ENCODE assay signal across 14 cellular contexts in the genomic region with DNA sequence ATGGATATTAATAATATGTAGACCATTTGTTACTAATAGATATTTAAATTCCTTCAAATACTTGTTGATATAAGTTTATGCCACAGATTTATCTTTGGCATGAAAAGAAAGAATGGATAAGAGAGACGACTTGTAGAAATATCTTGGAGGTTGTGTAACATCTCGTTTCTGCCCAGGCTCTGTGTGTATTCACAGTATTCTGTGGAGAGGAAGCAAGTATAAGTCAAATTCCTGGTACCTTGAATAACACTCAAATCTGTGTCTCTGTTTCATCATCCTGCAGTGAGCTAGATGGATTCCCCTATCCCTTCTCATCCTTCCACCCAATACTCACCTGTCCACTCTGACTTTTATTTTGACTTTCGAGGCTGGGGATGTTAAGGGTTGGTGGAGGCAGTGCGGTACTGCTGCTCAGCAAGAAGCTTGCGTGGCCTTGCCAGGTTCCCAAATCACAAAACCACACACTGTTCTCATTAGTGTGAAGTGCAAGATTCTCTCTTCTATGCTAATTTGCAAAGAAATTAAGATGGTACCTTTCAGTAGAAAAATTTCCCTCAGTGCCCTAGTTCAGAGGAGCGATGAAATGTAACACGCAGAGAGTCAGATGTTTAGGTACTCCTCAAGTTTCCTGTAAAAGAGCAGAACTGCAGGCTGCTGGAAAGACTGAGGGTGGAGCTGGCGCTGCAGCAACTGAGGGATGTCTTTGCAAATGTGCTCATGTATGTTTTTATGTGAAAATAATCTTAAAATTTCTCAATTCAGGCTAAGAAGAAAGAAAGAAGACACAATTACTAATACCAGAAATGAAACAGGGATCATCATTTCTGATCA. TPM values are rescaled to one million over a fixed set of nuclear protein-coding genes. Genes with fewer than 3 reads are reported as not detected.
DNase-seq lines count a peak whose midpoint lies in the region; ATAC-seq, FAIRE-seq and TF ChIP-seq lines count a peak whose summit lies in the region.
"Had no signal": no experiment of that assay in that cellular context is flagged by ENCODE, and none has a peak within 500 bp of the region (broad histone marks: within the 10 kb centered on the region; RNA-seq: fewer than 3 reads in every experiment).

No MANE protein-coding gene starts in this region.

- no peak overlapping the region for H2BK12ac ChIP-seq in trophoblast cell (ENCODE audit: low read length)

- no peaks in the 10 kb centered on the region for H3K36me3 Mint-ChIP-seq in astrocyte (ENCODE audit: low read depth, unreplicated experiment)
- H3K36me3 Mint-ChIP-seq: memory B cell had no signal

- H3K4me2 ChIP-seq in astrocyte (ENCODE audit: low read length) (no peak overlapping the region), smooth muscle cell (no peak overlapping the region), trophoblast cell (ENCODE audit: low read length) (no peak overlapping the region)

- H2AFZ ChIP-seq in astrocyte (ENCODE audit: low read depth, low read length), result no peak overlapping the region
- H2AFZ ChIP-seq in smooth muscle cell (ENCODE audit: low read depth), result no peak overlapping the region
- no peak overlapping the region for H2AFZ ChIP-seq in trophoblast cell (ENCODE audit: insufficient read depth, low read length, poor library complexity)

- H3K9me3 Mint-ChIP-seq in astrocyte (ENCODE audit: unreplicated experiment), result no peaks in the 10 kb centered on the region
- H3K9me3 Mint-ChIP-seq: HFFc6 had no signal

- no peak overlapping the region for H3K4me3 Mint-ChIP-seq in astrocyte (ENCODE audit: unreplicated experiment)
- H3K4me3 Mint-ChIP-seq: activated naive CD4-positive, alpha-beta T cell treated with anti-CD3 and anti-CD28 coated beads for 36 hours; HFFc6; memory B cell had no signal

- no peak overlapping the region for H3K27ac Mint-ChIP-seq in astrocyte (ENCODE audit: unreplicated experiment)
- H3K27ac Mint-ChIP-seq: activated naive CD4-positive, alpha-beta T cell treated with anti-CD3 and anti-CD28 coated beads for 36 hours; HFFc6; memory B cell had no signal

- H3K27me3 Mint-ChIP-seq in astrocyte (ENCODE audit: low read depth, unreplicated experiment), result no peaks in the 10 kb centered on the region

- H3K14ac ChIP-seq in trophoblast cell (ENCODE audit: low read length), result no peak overlapping the region

- no peak overlapping the region for H3K4ac ChIP-seq in trophoblast cell (ENCODE audit: low read depth, low read length)

- H3K36me3 ChIP-seq in astrocyte (ENCODE audit: insufficient read depth, low read length) (no peaks in the 10 kb centered on the region), smooth muscle cell (ENCODE audit: low read depth) (no peaks in the 10 kb centered on the region), trophoblast cell (ENCODE audit: control insufficient read depth in 1 of 2, insufficient read depth in 2 of 2, low read length in 2 of 2) (no peaks in the 10 kb centered on the region)

- H3K4me3 ChIP-seq in astrocyte (ENCODE audit: insufficient read depth, low read depth, low read length) (no peak overlapping the region), smooth muscle cell (no peak overlapping the region), trophoblast cell (ENCODE audit: low read depth, low read length) (no peak overlapping the region)

- no peaks in the 10 kb centered on the region for H3K4me1 Mint-ChIP-seq in astrocyte (ENCODE audit: low read depth, unreplicated experiment)
- H3K4me1 Mint-ChIP-seq: memory B cell had no signal

- no peaks in the 10 kb centered on the region for H3K4me1 ChIP-seq in astrocyte (ENCODE audit: insufficient read depth, low read length)
- H3K4me1 ChIP-seq in smooth muscle cell (ENCODE audit: low read depth), result no peaks in the 10 kb centered on the region
- H3K4me1 ChIP-seq in trophoblast cell (ENCODE audit: control insufficient read depth in 1 of 2, insufficient read depth in 2 of 2, low read length in 2 of 2), result no peaks in the 10 kb centered on the region

- no peak overlapping the region for H4K8ac ChIP-seq in trophoblast cell (ENCODE audit: low read depth, low read length)

- no peak overlapping the region for H3K23ac ChIP-seq in trophoblast cell (ENCODE audit: low read length)

- no peak overlapping the region for H3K27ac ChIP-seq in astrocyte (ENCODE audit: low read depth, low read length)
- H3K27ac ChIP-seq in smooth muscle cell (ENCODE audit: low read depth), result no peak overlapping the region
- H3K27ac ChIP-seq in trophoblast cell (ENCODE audit: low read depth, low read length), result no peak overlapping the region

- no peaks in the 10 kb centered on the region for H3K27me3 ChIP-seq in astrocyte (ENCODE audit: insufficient read depth, low read length)
- peaks cover 6% of the 10 kb centered on the region for H3K27me3 ChIP-seq in smooth muscle cell (ENCODE audit: low read depth)
- H3K27me3 ChIP-seq in trophoblast cell (ENCODE audit: insufficient read depth, low read length), result no peaks in the 10 kb centered on the region

- H4K91ac ChIP-seq in trophoblast cell (ENCODE audit: low read depth, low read length), result no peak overlapping the region

- FAIRE-seq in astrocyte (lab: Jason Lieb, UNC), result no peak

- intact Hi-C loops in left ventricle myocardium superior (cut with micrococcal nuclease), result no loop called here

- peak; percentile 51 for ATAC-seq in left ventricle myocardium superior

- H3K9me3 ChIP-seq in astrocyte (ENCODE audit: insufficient read depth, low read depth, low read length), result no peaks in the 10 kb centered on the region
- no peaks in the 10 kb centered on the region for H3K9me3 ChIP-seq in smooth muscle cell (replicated peaks; ENCODE audit: low read depth)
- peaks cover 1% of the 10 kb centered on the region for H3K9me3 ChIP-seq in trophoblast cell (ENCODE audit: insufficient read depth, low read depth, low read length)

- H3K18ac ChIP-seq in trophoblast cell (ENCODE audit: low read length), result no peak overlapping the region

- no peak overlapping the region for H4K12ac ChIP-seq in trophoblast cell (ENCODE audit: low read depth, low read length)

- H2BK120ac ChIP-seq in trophoblast cell (ENCODE audit: insufficient read depth, low read length, poor library complexity), result no peak overlapping the region

- no peaks in the 10 kb centered on the region for H3K79me1 ChIP-seq in trophoblast cell (ENCODE audit: low read length)

- no peak overlapping the region for H3K9ac ChIP-seq in astrocyte (ENCODE audit: low read length)
- H3K9ac ChIP-seq in smooth muscle cell (ENCODE audit: low read depth), result no peak overlapping the region
- H3K9ac ChIP-seq in trophoblast cell (ENCODE audit: low read length), result no peak overlapping the region

- peak; percentile 47 for TF ChIP-seq CTCF in astrocyte (IDR thresholded peaks at IDR 0.05; ENCODE audit: insufficient read depth, low read depth, low read length)
- TF ChIP-seq CTCF in smooth muscle cell (IDR thresholded peaks at IDR 0.05; ENCODE audit: borderline replicate concordance, insufficient read depth, poor library complexity, severe bottlenecking), result peak; percentile 42

- DNase-seq in NCI-H1092 treated with DMSO at 0.1 percent for 48 hours (lab: John Stamatoyannopoulos, UW) (peak; percentile 23), NCI-H1092 (lab: John Stamatoyannopoulos, UW) (no peak), astrocyte (ENCODE audit: low read depth) (no peak), left ventricle myocardium superior (peak; percentile 36), smooth muscle cell (lab: John Stamatoyannopoulos, UW; ENCODE audit: unreplicated experiment) (no peak), trophoblast cell (no peak), cortex of kidney (lab: John Stamatoyannopoulos, UW) (no peak)
- no peak for DNase-seq in activated CD4-positive, alpha-beta T cell treated with anti-CD3 and anti-CD28 coated beads for 1 hour
- DNase-seq: 8988T; activated naive CD4-positive, alpha-beta T cell treated with anti-CD3 and anti-CD28 coated beads for 36 hours; HFFc6; NCI-H1417 had no signal

- H2BK5ac ChIP-seq in trophoblast cell (ENCODE audit: low read depth, low read length, poor library complexity), result no peak overlapping the region

- no peaks in the 10 kb centered on the region for H3F3A ChIP-seq in smooth muscle cell (ENCODE audit: low read depth)

- H4K20me1 ChIP-seq in astrocyte (ENCODE audit: insufficient read depth, low read length) (no peaks in the 10 kb centered on the region), smooth muscle cell (ENCODE audit: low read depth) (no peaks in the 10 kb centered on the region)

- no peaks in the 10 kb centered on the region for H3K79me2 ChIP-seq in astrocyte (ENCODE audit: insufficient read depth, low read length)
- H3K79me2 ChIP-seq in smooth muscle cell (ENCODE audit: low read depth), result no peaks in the 10 kb centered on the region
- no peaks in the 10 kb centered on the region for H3K79me2 ChIP-seq in trophoblast cell (ENCODE audit: control insufficient read depth, insufficient read depth, low read length, poor library complexity)

- no peak overlapping the region for H2AK5ac ChIP-seq in trophoblast cell (ENCODE audit: low read length)

- WGBS in smooth muscle cell (ENCODE audit: low lambda C conversion rate), result 76% methylated on average over 8 of the region's 8 CpGs
- WGBS in trophoblast cell (ENCODE audit: extremely low coverage, insufficient coverage, insufficient read length), result no CpG with 5 or more reads among the region's 8 CpGs

RNA-seq across cellular contexts. Expression of gene ANKRD18A, which starts 42.6 kb away (rescaled TPM):
- total RNA-seq in astrocyte (4.0 and 11.7 TPM in 2 replicates), left ventricle myocardium superior (1.4 TPM), smooth muscle cell (0.18 TPM in 1 of 2 replicates, not detected in the other)
- polyA plus RNA-seq in smooth muscle cell, result 0.17 TPM in 1 of 2 replicates, not detected in the other
- 2.9 and 3.7 TPM in 2 replicates for polyA plus RNA-seq in trophoblast cell (2013)

RNA-seq across cellular contexts. Expression of gene FAM240B, which starts 57.0 kb away (rescaled TPM):
- total RNA-seq in astrocyte, result not detected in 2 replicates
- not detected for total RNA-seq in left ventricle myocardium superior
- not detected in 2 replicates for total RNA-seq in smooth muscle cell
- not detected in 2 replicates for polyA plus RNA-seq in smooth muscle cell
- polyA plus RNA-seq in trophoblast cell (2013), result 0.10 TPM in 1 of 2 replicates, not detected in the other
- total RNA-seq: activated naive CD4-positive, alpha-beta T cell treated with anti-CD3 and anti-CD28 coated beads for 36 hours; HFFc6 had no signal
- polyA plus RNA-seq: esophagus had no signal

Comparison
In these comparisons a context has a peak if more than half of its experiments do, and no peak if none do; other contexts are left out.
1. DNase-seq: peak in NCI-H1092 treated with DMSO at 0.1 percent for 48 hours (single experiment) and left ventricle myocardium superior (single experiment); none in NCI-H1092 (single experiment), astrocyte (single experiment), smooth muscle cell (single experiment), trophoblast cell (0 of 2), cortex of kidney (single experiment) and activated CD4-positive, alpha-beta T cell treated with anti-CD3 and anti-CD28 coated beads for 1 hour (single experiment).